Comparison of ENCODE assay signal across 20 cellular contexts in the genomic region with DNA sequence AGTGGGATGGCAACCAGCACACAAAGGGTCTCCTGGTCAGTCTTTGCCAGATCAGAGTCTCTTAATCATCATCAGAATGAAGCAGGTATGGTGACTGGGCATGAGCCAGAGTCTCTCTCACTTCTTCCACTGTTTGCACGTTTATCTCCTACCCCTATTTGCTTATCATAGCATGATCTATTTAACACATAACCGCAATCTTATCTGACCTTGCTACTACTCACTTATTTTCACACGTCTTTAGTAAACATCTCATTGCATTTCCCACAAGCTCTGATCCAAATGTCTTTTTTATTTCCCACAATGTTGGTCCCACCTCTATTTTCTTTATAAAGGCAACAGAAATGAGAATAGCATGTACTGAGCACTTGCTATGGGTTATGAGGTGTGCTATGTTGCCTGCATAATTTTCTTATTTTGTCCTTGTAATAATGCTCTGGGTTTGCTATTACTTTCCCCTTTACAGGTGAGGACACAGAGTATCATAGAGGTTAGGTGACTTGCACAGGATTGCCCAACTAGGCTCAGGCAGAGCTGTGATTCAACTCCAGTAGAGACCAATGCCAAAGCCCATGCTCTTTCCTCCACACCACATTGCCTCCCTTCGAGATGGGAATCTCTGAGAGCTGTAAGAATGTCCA. TPM values are rescaled to one million over a fixed set of nuclear protein-coding genes. Genes with fewer than 3 reads are reported as not detected.
DNase-seq lines count a peak whose midpoint lies in the region; ATAC-seq and TF ChIP-seq lines count a peak whose summit lies in the region.
"Had no signal": no experiment of that assay in that cellular context is flagged by ENCODE, and none has a peak within 500 bp of the region (broad histone marks: within the 10 kb centered on the region; RNA-seq: fewer than 3 reads in every experiment).

No MANE protein-coding gene starts in this region.

- H3K27ac ChIP-seq in Peyer's patch (peak overlapping the region; percentile 55 to 73 (median 60)), dorsolateral prefrontal cortex (no peak overlapping the region)
- H3K27ac ChIP-seq: adrenal gland, coronary artery, HL-60, VCaP had no signal

- peaks cover 45% of the 10 kb centered on the region for H3K4me1 Mint-ChIP-seq in activated CD8-positive, alpha-beta memory T cell treated with anti-CD3 and anti-CD28 coated beads, Interleukin-2, amount 10 ng/mL, durations not matched to agents 7 days and 5 days
- H3K4me1 Mint-ChIP-seq in stimulated activated effector memory CD8-positive, alpha-beta T cell treated with anti-CD3 and anti-CD28 coated beads, Interleukin-12 subunit alpha, Interleukin-12 subunit beta, amount 100 ng/mL, for 72 hours = peaks cover 30% of the 10 kb centered on the region

- ATAC-seq in activated CD8-positive, alpha-beta memory T cell treated with anti-CD3 and anti-CD28 coated beads, Interleukin-2, amount 10 ng/mL, durations not matched to agents 7 days and 5 days = peak; percentile 47
- ATAC-seq in stimulated activated effector memory CD8-positive, alpha-beta T cell treated with anti-CD3 and anti-CD28 coated beads, Interleukin-12 subunit alpha, Interleukin-12 subunit beta, amount 100 ng/mL, for 72 hours = peak; percentile 69

- no peaks in the 10 kb centered on the region for H3K27me3 Mint-ChIP-seq in activated CD8-positive, alpha-beta memory T cell treated with anti-CD3 and anti-CD28 coated beads, Interleukin-2, amount 10 ng/mL, durations not matched to agents 7 days and 5 days
- H3K27me3 Mint-ChIP-seq: type B pancreatic cell had no signal

- TF ChIP-seq POLR2A in Peyer's patch (IDR thresholded peaks at IDR 0.05) = peak; percentile 23 to 48

- no peak overlapping the region for H3K27ac Mint-ChIP-seq in activated CD8-positive, alpha-beta memory T cell treated with anti-CD3 and anti-CD28 coated beads, Interleukin-2, amount 10 ng/mL, durations not matched to agents 7 days and 5 days
- no peak overlapping the region for H3K27ac Mint-ChIP-seq in stimulated activated effector memory CD8-positive, alpha-beta T cell treated with anti-CD3 and anti-CD28 coated beads, Interleukin-12 subunit alpha, Interleukin-12 subunit beta, amount 100 ng/mL, for 72 hours
- H3K27ac Mint-ChIP-seq: type B pancreatic cell had no signal

- H3K4me1 ChIP-seq in Peyer's patch = no peaks in the 10 kb centered on the region
- H3K4me1 ChIP-seq: adrenal gland, BE2C had no signal

- H3K36me3 Mint-ChIP-seq in activated CD8-positive, alpha-beta memory T cell treated with anti-CD3 and anti-CD28 coated beads, Interleukin-2, amount 10 ng/mL, durations not matched to agents 7 days and 5 days = peaks cover 2% of the 10 kb centered on the region
- no peaks in the 10 kb centered on the region for H3K36me3 Mint-ChIP-seq in stimulated activated effector memory CD8-positive, alpha-beta T cell treated with anti-CD3 and anti-CD28 coated beads, Interleukin-12 subunit alpha, Interleukin-12 subunit beta, amount 100 ng/mL, for 72 hours
- H3K36me3 Mint-ChIP-seq: type B pancreatic cell had no signal

- H3K9me3 ChIP-seq in Peyer's patch = no peaks in the 10 kb centered on the region
- H3K9me3 ChIP-seq: adrenal gland, BE2C had no signal

- H3K9me3 Mint-ChIP-seq in activated CD8-positive, alpha-beta memory T cell treated with anti-CD3 and anti-CD28 coated beads, Interleukin-2, amount 10 ng/mL, durations not matched to agents 7 days and 5 days (ENCODE audit: low read depth) = no peaks in the 10 kb centered on the region
- peaks cover 6% of the 10 kb centered on the region for H3K9me3 Mint-ChIP-seq in stimulated activated effector memory CD8-positive, alpha-beta T cell treated with anti-CD3 and anti-CD28 coated beads, Interleukin-12 subunit alpha, Interleukin-12 subunit beta, amount 100 ng/mL, for 72 hours
- H3K9me3 Mint-ChIP-seq: type B pancreatic cell had no signal

- H3K4me3 ChIP-seq in Peyer's patch (no peak overlapping the region), epithelial cell of esophagus (ENCODE audit: low read length) (no peak overlapping the region), dorsolateral prefrontal cortex (no peak overlapping the region)
- H3K4me3 ChIP-seq: adrenal gland, coronary artery had no signal

- H3K4me3 Mint-ChIP-seq in activated CD8-positive, alpha-beta memory T cell treated with anti-CD3 and anti-CD28 coated beads, Interleukin-2, amount 10 ng/mL, durations not matched to agents 7 days and 5 days = no peak overlapping the region
- no peak overlapping the region for H3K4me3 Mint-ChIP-seq in stimulated activated effector memory CD8-positive, alpha-beta T cell treated with anti-CD3 and anti-CD28 coated beads, Interleukin-12 subunit alpha, Interleukin-12 subunit beta, amount 100 ng/mL, for 72 hours
- H3K4me3 Mint-ChIP-seq: type B pancreatic cell had no signal

- CTCF ChIA-PET in activated CD8-positive, alpha-beta memory T cell treated with anti-CD3 and anti-CD28 coated beads, Interleukin-2, amount 10 ng/mL, durations not matched to agents 7 days and 5 days (lab: Charles Lee) = interaction anchor here (0.7 to 2.1 kb wide), 8 partner anchors 9 to 166 kb away, joined by 3 to 9 read pairs (median 4); no protein-coding TSS in a partner anchor

- intact Hi-C loops in dorsolateral prefrontal cortex (cut with DNase I) = no loop called here

- H3K27me3 ChIP-seq in Peyer's patch (no peaks in the 10 kb centered on the region), dorsolateral prefrontal cortex (no peaks in the 10 kb centered on the region)
- H3K27me3 ChIP-seq: adrenal gland, BE2C had no signal

- TF ChIP-seq CTCF in Peyer's patch (IDR thresholded peaks at IDR 0.05) (no peak), epithelial cell of esophagus (IDR thresholded peaks at IDR 0.05; ENCODE audit: insufficient read depth, low read depth, low read length, missing control alignments) (no peak), dorsolateral prefrontal cortex (IDR thresholded peaks at IDR 0.05 in 54 of 56, conservative IDR thresholded peaks at IDR 0.05 in 2 of 56; ENCODE audit: low read depth in 1 of 56, partially characterized antibody in 56 of 56) (no peak)

- no peaks in the 10 kb centered on the region for H3K36me3 ChIP-seq in Peyer's patch
- H3K36me3 ChIP-seq: adrenal gland, BE2C had no signal

- DNase-seq in activated CD8-positive, alpha-beta memory T cell treated with anti-CD3 and anti-CD28 coated beads, Interleukin-2, amount 10 ng/mL, durations not matched to agents 7 days and 5 days = no peak
- DNase-seq in activated CD8-positive, alpha-beta memory T cell treated with anti-CD3 and anti-CD28 coated beads, Interleukin-2, amount 50 U/mL, for 48 hours = no peak
- DNase-seq in Peyer's patch = peak in 1 of 3 donors; percentile 63
- peak; percentile 25 for DNase-seq in epithelial cell of esophagus (ENCODE audit: low read depth)
- DNase-seq in stimulated activated effector memory CD8-positive, alpha-beta T cell treated with anti-CD3 and anti-CD28 coated beads, Interleukin-12 subunit alpha, Interleukin-12 subunit beta, amount 100 ng/mL, for 72 hours (ENCODE audit: low spot score in 2 of 2) = no peak
- DNase-seq in NCI-H2029 treated with DMSO at 0.1 percent for 48 hours (lab: John Stamatoyannopoulos, UW) = no peak
- DNase-seq in dorsolateral prefrontal cortex = no peak
- no peak for DNase-seq in NCI-H748 treated with DMSO at 0.1 percent for 48 hours (lab: John Stamatoyannopoulos, UW)
- DNase-seq: activated CD8-positive, alpha-beta memory T cell treated with anti-CD3 and anti-CD28 coated beads for 24 hours; adrenal gland; BE2C; GOT3; mammary epithelial cell; NCI-H1105 treated with DMSO at 0.1 percent for 48 hours; NCI-H510A; stimulated activated CD4-positive, alpha-beta T cell treated with anti-CD3 and anti-CD28 coated beads, Interleukin-4, amount 100 ng/mL, for 1 hour had no signal

RNA-seq across cellular contexts. Expression of gene IL7R, which starts 39.7 kb away (rescaled TPM):
- total RNA-seq in activated CD8-positive, alpha-beta memory T cell treated with anti-CD3 and anti-CD28 coated beads, Interleukin-2, amount 10 ng/mL, durations not matched to agents 7 days and 5 days = 10 to 100 TPM; 10.4 to 30.7 TPM
- total RNA-seq in Peyer's patch = 100 to 1,000 TPM in 1 of 4 donors, 10 to 100 TPM in 3; 36.8 to 101 (median 59.4) TPM
- 1 to 10 TPM in 43 of 120 experiments, under 1 TPM in 73, not detected in 4; 0.10 to 3.3 (median 0.80) TPM for total RNA-seq in dorsolateral prefrontal cortex

Comparison
In these comparisons a context has a peak if more than half of its experiments do, and no peak if none do; other contexts are left out.
1. H3K27ac ChIP-seq: peak in Peyer's patch (4 of 4); none in dorsolateral prefrontal cortex (0 of 59).